Comparison of ENCODE assay signal across 8 cellular contexts in genomic region chr7:75879771-75880184, GRCh38. TPM values are rescaled to one million over a fixed set of nuclear protein-coding genes. Genes with fewer than 3 reads are reported as not detected.
DNase-seq lines count a peak whose midpoint lies in the region; ATAC-seq and TF ChIP-seq lines count a peak whose summit lies in the region.

No MANE protein-coding gene starts in this region.

- H3K9me3 Mint-ChIP-seq in memory B cell: no peaks in the 10 kb centered on the region

- 6 to 8% methylated on average over 8 of the region's 8 CpGs for WGBS in aorta, 2 donors

- DNase-seq in NCI-H2196 (lab: John Stamatoyannopoulos, UW; ENCODE audit: unreplicated experiment): peak; percentile 22
- DNase-seq in NCI-H2196 treated with DMSO at 0.1 percent for 48 hours (lab: John Stamatoyannopoulos, UW; ENCODE audit: unreplicated experiment): no peak
- DNase-seq in NCI-H69 (lab: John Stamatoyannopoulos, UW): peak; percentile 73
- DNase-seq in brain microvascular endothelial cell: peak; percentile 82
- no peak for DNase-seq in memory B cell (ENCODE audit: low spot score in 2 of 2)
- DNase-seq in aorta: no peak
- no peak for DNase-seq in hypothalamus (lab: John Stamatoyannopoulos, UW)

- no peaks in the 10 kb centered on the region for H3K9me3 ChIP-seq in aorta (ENCODE audit: control insufficient read depth, low read length)

- H3K4me3 Mint-ChIP-seq in memory B cell: peak overlapping the region; percentile 99

- H3K4me1 Mint-ChIP-seq in memory B cell: peaks cover 17% of the 10 kb centered on the region

- H3K27ac ChIP-seq in brain microvascular endothelial cell (peak overlapping the region; percentile 81), aorta (ENCODE audit: low read depth in 1 of 2, low read length in 2 of 2) (no peak overlapping the region)

- H3K36me3 Mint-ChIP-seq in memory B cell: peaks cover 11% of the 10 kb centered on the region

- H3K4me3 ChIP-seq in brain microvascular endothelial cell (ENCODE audit: low read depth, low read length): peak overlapping the region; percentile 90
- peak overlapping the region; percentile 70 to 77 for H3K4me3 ChIP-seq in aorta (ENCODE audit: low read length in 2 of 2)

- no peaks in the 10 kb centered on the region for H3K4me1 ChIP-seq in aorta (ENCODE audit: control insufficient read depth in 1 of 2, insufficient read depth in 2 of 2, low read length in 2 of 2)

- no peaks in the 10 kb centered on the region for H3K27me3 Mint-ChIP-seq in memory B cell

- in situ Hi-C loops in brain microvascular endothelial cell (cut with HindIII; ENCODE audit: low pct_ligation_motif_present, low sequenced_read_pairs): no loop called here

- H3K27ac Mint-ChIP-seq in memory B cell: peak overlapping the region; percentile 94

- TF ChIP-seq CTCF in brain microvascular endothelial cell (IDR thresholded peaks at IDR 0.05; ENCODE audit: low read depth, low read length, missing control alignments): no peak

- H3K27me3 ChIP-seq in brain microvascular endothelial cell (replicated peaks): no peaks in the 10 kb centered on the region
- H3K27me3 ChIP-seq in aorta (ENCODE audit: control insufficient read depth in 1 of 2, insufficient read depth in 2 of 2, low read length in 1 of 2): no peaks in the 10 kb centered on the region

- H3K36me3 ChIP-seq in brain microvascular endothelial cell (replicated peaks): peaks cover 27% of the 10 kb centered on the region
- H3K36me3 ChIP-seq in aorta (ENCODE audit: control insufficient read depth in 1 of 2, insufficient read depth in 2 of 2, low read length in 1 of 2): peaks cover 0 to 5% of the 10 kb centered on the region in 2 donors

- ATAC-seq in memory B cell (ENCODE audit: low read depth): no peak
- no peak for ATAC-seq in aorta (ENCODE audit: low FRiP score)
- no peak for ATAC-seq in HG03095 (IDR thresholded peaks at IDR 0.05; ENCODE audit: unreplicated experiment)

- intact Hi-C loops in aorta (cut with DNase I): loop anchor here in 1 of 2 donors (5.0 kb wide), 1 partner anchor 118 kb away; no protein-coding TSS in a partner anchor

RNA-seq across cellular contexts. Expression of gene RHBDD2, which starts 0.9 kb away (rescaled TPM):
- 10 to 100 TPM; 31.1 to 40.1 TPM for total RNA-seq in aorta
- polyA plus RNA-seq in aorta: 10 to 100 TPM; 23.9 to 71.3 TPM

RNA-seq across cellular contexts. Expression of gene POR, which starts 35.2 kb away (rescaled TPM):
- total RNA-seq in aorta: 100 to 1,000 TPM in 1 of 2 donors, 10 to 100 TPM in 1; 87.4 to 121 TPM
- 10 to 100 TPM; 40.4 to 71.8 TPM for polyA plus RNA-seq in aorta

Comparison
In these comparisons a context has a peak if more than half of its experiments do, and no peak if none do; other contexts are left out.
1. DNase-seq: peak in NCI-H2196 (single experiment), NCI-H69 (single experiment) and brain microvascular endothelial cell (single experiment); none in NCI-H2196 treated with DMSO at 0.1 percent for 48 hours (single experiment), memory B cell (0 of 2), aorta (0 of 2) and hypothalamus (0 of 51).